In genomic region chr10:5147255-5147980, GRCh38 we compare ENCODE assay signal across 1 cellular context.
TF ChIP-seq lines count a peak whose summit lies in the region.

No MANE protein-coding gene starts in this region.

TF ChIP-seq in HepG2, 621 proteins besides CTCF, POLR2A, EP300 and RAD21 (continued from another document and continues in another):
- TF ChIP-seq ZNF142 (CRISPR knock-in tag; IDR thresholded peaks at IDR 0.05) (0 out of 2 replicates have a peak, but pooled peaks have one; percentile 61), HNF1B (CRISPR knock-in tag; IDR thresholded peaks at IDR 0.05) (peak; percentile 98), ZNF383 (CRISPR knock-in tag; IDR thresholded peaks at IDR 0.05; ENCODE audit: borderline replicate concordance) (no peak), ZNF503 (CRISPR knock-in tag; IDR thresholded peaks at IDR 0.05) (peak; percentile 97), MIER2 (CRISPR knock-in tag; IDR thresholded peaks at IDR 0.05) (peak; percentile 30; the same call in 1 of the 2 replicates), ZNF788 (CRISPR knock-in tag; IDR thresholded peaks at IDR 0.05; ENCODE audit: borderline replicate concordance) (no peak; the same call in 1 of the 2 replicates), ISL2 (CRISPR knock-in tag; IDR thresholded peaks at IDR 0.05) (peak; percentile 97), ELK4 (CRISPR knock-in tag; IDR thresholded peaks at IDR 0.05; ENCODE audit: borderline replicate concordance) (no peak), ZNF615 (CRISPR knock-in tag; IDR thresholded peaks at IDR 0.05; ENCODE audit: borderline replicate concordance) (no peak), BORCS8-MEF2B (CRISPR knock-in tag; IDR thresholded peaks at IDR 0.05) (no peak), TERF1 (CRISPR knock-in tag; IDR thresholded peaks at IDR 0.05) (no peak), STAT6 (CRISPR knock-in tag; IDR thresholded peaks at IDR 0.05; ENCODE audit: borderline replicate concordance) (peak; percentile 96), ZNF12 (CRISPR knock-in tag; IDR thresholded peaks at IDR 0.05) (peak; percentile 53; the same call in 1 of the 2 replicates), ZNF776 (CRISPR knock-in tag; IDR thresholded peaks at IDR 0.05) (no peak), ZNF292 (CRISPR knock-in tag; IDR thresholded peaks at IDR 0.05; ENCODE audit: borderline replicate concordance, low read depth) (peak; percentile 62; the same call in 1 of the 2 replicates), KLF12 (CRISPR knock-in tag; IDR thresholded peaks at IDR 0.05; ENCODE audit: borderline replicate concordance) (no peak; the same call in none of the 2 replicates), FOXP4 (CRISPR knock-in tag; IDR thresholded peaks at IDR 0.05) (peak; percentile 96), GFI1 (CRISPR knock-in tag; IDR thresholded peaks at IDR 0.05; ENCODE audit: borderline replicate concordance) (no peak), NRL (CRISPR knock-in tag; IDR thresholded peaks at IDR 0.05; ENCODE audit: borderline replicate concordance) (no peak), CBX1 (IDR thresholded peaks at IDR 0.05; ENCODE audit: low read depth) (no peak), SALL1 (CRISPR knock-in tag; IDR thresholded peaks at IDR 0.05) (peak; percentile 93), PCBP2 (optimal IDR thresholded peaks at IDR 0.05; ENCODE audit: low read depth, low read length, poor library complexity, severe bottlenecking) (no peak), CENPX (CRISPR knock-in tag; IDR thresholded peaks at IDR 0.05) (no peak), ZSCAN30 (CRISPR knock-in tag; IDR thresholded peaks at IDR 0.05) (peak; percentile 4; the same call in 1 of the 2 replicates), NFKBIZ (CRISPR knock-in tag; IDR thresholded peaks at IDR 0.05) (0 out of 2 replicates have a peak, but pooled peaks have one; percentile 44), GMEB1 (CRISPR knock-in tag; IDR thresholded peaks at IDR 0.05; ENCODE audit: borderline replicate concordance) (peak; percentile 53; the same call in 1 of the 2 replicates), ZNF275 (CRISPR knock-in tag; IDR thresholded peaks at IDR 0.05; ENCODE audit: borderline replicate concordance) (peak; percentile 88; the same call in 1 of the 2 replicates), PAF1 (CRISPR knock-in tag; IDR thresholded peaks at IDR 0.05) (0 out of 2 replicates have a peak, but pooled peaks have one; percentile 31), ZNF207 (IDR thresholded peaks at IDR 0.05; ENCODE audit: borderline replicate concordance) (no peak), ZBTB3 (CRISPR knock-in tag; IDR thresholded peaks at IDR 0.05; ENCODE audit: borderline replicate concordance, low read depth) (no peak)
